ENCODE assay signal across 8 cellular contexts in the genomic region with DNA sequence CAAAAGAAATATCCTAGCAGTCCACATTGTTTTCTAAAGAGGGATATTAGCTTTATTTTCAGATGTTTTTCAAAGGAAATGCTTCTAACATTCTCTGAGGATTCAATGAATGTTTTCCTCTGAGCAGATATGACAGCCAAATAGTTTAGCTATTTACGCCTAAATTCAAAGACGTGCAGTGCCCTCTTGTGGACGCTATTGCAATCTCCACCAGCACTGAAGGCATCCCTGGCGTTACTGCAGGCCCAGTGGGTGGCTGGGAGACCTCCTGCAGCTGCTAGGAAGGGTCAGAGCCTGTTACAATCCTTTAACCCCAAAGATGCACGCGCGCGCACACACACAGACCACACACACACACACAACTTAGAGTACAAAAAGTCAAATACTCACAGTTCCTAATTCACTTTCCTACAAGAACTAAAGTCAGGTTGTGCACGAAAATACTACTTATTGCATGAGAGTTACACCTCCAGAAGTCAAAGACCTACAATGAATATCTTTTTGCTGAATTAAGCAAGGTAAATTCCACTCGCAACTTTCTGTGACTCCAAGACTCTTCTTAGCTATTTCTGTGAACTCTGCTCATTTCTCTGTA.
DNase-seq lines count a peak whose midpoint lies in the region; ATAC-seq and TF ChIP-seq lines count a peak whose summit lies in the region.

No MANE protein-coding gene starts in this region.

- peak; percentile 2 for DNase-seq in GM06990 (ENCODE audit: extremely low read depth, insufficient read length)
- peak; percentile 80 for DNase-seq in HT-29 (ENCODE audit: low spot score)
- peak; percentile 80 for DNase-seq in NT2/D1 (ENCODE audit: low read depth, low spot score)
- DNase-seq in activated T-helper 9 cell treated with anti-CD3 and anti-CD28 coated beads, Interleukin-2, amount 50 U/mL, for 16 hours (ENCODE audit: low read depth), result peak; percentile 1
- DNase-seq in germinal center (ENCODE audit: low spot score), result peak; percentile 18
- DNase-seq in posterior cingulate gyrus, result peak; percentile 48 to 95 (median 81)

- H3K4me3 ChIP-seq in GM06990 (replicated peaks; ENCODE audit: low read depth, low read length), result no peak overlapping the region
- H3K4me3 ChIP-seq in NT2/D1 (ENCODE audit: insufficient read length, low read depth), result no peak overlapping the region

- ATAC-seq in HG03457 (IDR thresholded peaks at IDR 0.05; ENCODE audit: unreplicated experiment), result no peak
- ATAC-seq in GM19452 (IDR thresholded peaks at IDR 0.05; ENCODE audit: unreplicated experiment), result no peak

- H3K36me3 ChIP-seq in GM06990 (ENCODE audit: control insufficient read depth, insufficient read depth, low read length) (no peaks in the 10 kb centered on the region), NT2/D1 (ENCODE audit: insufficient read depth, insufficient read length, low read length) (no peaks in the 10 kb centered on the region)

- H3K4me1 ChIP-seq in NT2/D1 (ENCODE audit: insufficient read depth, insufficient read length), result no peaks in the 10 kb centered on the region

- H3K9ac ChIP-seq in NT2/D1 (ENCODE audit: insufficient read length, low read depth), result no peak overlapping the region

- intact Hi-C loops in posterior cingulate gyrus (cut with DNase I), result no loop called here

- H3K27me3 ChIP-seq in GM06990 (replicated peaks; ENCODE audit: control insufficient read depth, insufficient read depth, low read length) (no peaks in the 10 kb centered on the region), NT2/D1 (ENCODE audit: insufficient read depth, insufficient read length) (no peaks in the 10 kb centered on the region)

- no peaks in the 10 kb centered on the region for H3K9me3 ChIP-seq in NT2/D1 (ENCODE audit: insufficient read depth, low read length)

- TF ChIP-seq CTCF in GM06990 (IDR thresholded peaks at IDR 0.05; ENCODE audit: insufficient read depth, low read length, poor library complexity, severe bottlenecking), result peak; percentile 62

Comparison
In these comparisons a context has a peak if more than half of its experiments do, and no peak if none do; other contexts are left out.
1. DNase-seq: peak in every context shown above with its lines; median percentile 81 in posterior cingulate gyrus; 80 in HT-29; 80 in NT2/D1; 18 in germinal center; 2 in GM06990; 1 in activated T-helper 9 cell treated with anti-CD3 and anti-CD28 coated beads, Interleukin-2, amount 50 U/mL, for 16 hours.